24 cellular contexts compared by ENCODE assay signal in the genomic region with DNA sequence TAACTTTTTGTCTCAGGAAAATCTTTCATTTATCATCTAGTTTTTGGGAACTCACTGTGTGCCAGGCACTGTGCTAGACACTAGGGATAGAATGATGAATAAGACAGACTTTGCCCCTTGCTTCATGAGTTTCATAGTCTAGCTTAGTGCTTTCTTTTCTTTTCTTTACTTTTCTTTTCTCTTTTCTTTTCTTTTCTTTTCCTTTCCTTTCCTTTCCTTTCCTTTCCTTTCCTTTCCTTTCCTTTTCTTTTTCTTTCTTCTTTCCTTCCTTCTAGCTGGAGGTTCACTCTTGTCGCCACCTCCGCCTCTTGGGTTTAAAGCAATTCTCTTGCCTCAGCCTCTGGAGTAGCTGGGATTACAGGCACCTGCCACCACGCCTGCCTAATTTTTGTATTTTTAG.
"Had no signal": no experiment of that assay in that cellular context is flagged by ENCODE, and none has a peak within 500 bp of the region (broad histone marks: within the 10 kb centered on the region; RNA-seq: fewer than 3 reads in every experiment).

No MANE protein-coding gene starts in this region.

- H3K9me3 ChIP-seq: suprapubic skin, testis, thoracic aorta, thyroid gland, tibial artery, transverse colon, upper lobe of right lung, uterus, vagina had no signal

- H3K4me3 ChIP-seq: stomach, suprapubic skin, testis, thoracic aorta, thyroid gland, tibial artery, tibial nerve, transverse colon, upper lobe of left lung, upper lobe of right lung, uterus, vagina had no signal

- H3K36me3 ChIP-seq: stomach, suprapubic skin, thoracic aorta, thyroid gland, tibial artery, tibial nerve, transverse colon, upper lobe of left lung, upper lobe of right lung, uterus, vagina had no signal

- H3K27ac ChIP-seq: stomach, suprapubic skin, testis, thoracic aorta, thyroid gland, tibial artery, tibial nerve, transverse colon, upper lobe of left lung, upper lobe of right lung, uterus, vagina had no signal

- DNase-seq: stimulated activated CD4-positive, alpha-beta T cell treated with anti-CD3 and anti-CD28 coated beads, Interleukin-2, amount 100 ng/mL, for 48 hours; stimulated activated CD4-positive, alpha-beta T cell treated with anti-CD3 and anti-CD28 coated beads, Interleukin-4, amount 100 ng/mL, for 1 hour; stimulated activated CD4-positive, alpha-beta T cell treated with anti-CD3 and anti-CD28 coated beads, Interleukin-4, amount 100 ng/mL, for 24 hours; stimulated activated CD4-positive, alpha-beta T cell treated with anti-CD3 and anti-CD28 coated beads, Interleukin-4, amount 100 ng/mL, for 4 hours; stimulated activated CD8-positive, alpha-beta memory T cell treated with anti-CD3 and anti-CD28 coated beads, Interleukin-4, amount 100 ng/mL, for 48 hours; stimulated activated naive B cell treated with anti-CD40 and anti-IgM and Interleukin-4, amounts not matched to agents 10 μg/mL and 1 μg/mL and 100 μg/mL, for 72 hours; stimulated activated naive CD4-positive, alpha-beta T cell; stimulated activated naive CD4-positive, alpha-beta T cell treated with Interleukin-2 at 50 U/mL for 16 hours; stimulated activated naive CD8-positive, alpha-beta T cell treated with anti-CD3 and anti-CD28 coated beads, Interleukin-15, amount 100 ng/mL, for 72 hours; stimulated activated naive CD8-positive, alpha-beta T cell treated with anti-CD3 and anti-CD28 coated beads, Interleukin-15, Interleukin-2, amounts not matched to agents 100 U/mL and 50 U/mL, for 24 hours; stomach; substantia nigra; testis; thyroid gland; tibial artery; transverse colon; trophoblast cell; upper lobe of left lung; upper lobe of right lung; uterus had no signal

- H3K4me1 ChIP-seq: stomach, suprapubic skin, testis, thyroid gland, tibial artery, tibial nerve, transverse colon, upper lobe of left lung, upper lobe of right lung, uterus, vagina had no signal
